1 cellular context compared by ENCODE assay signal in genomic region chr2:177332041-177332991, GRCh38.
TF ChIP-seq lines count a peak whose summit lies in the region.

No MANE protein-coding gene starts in this region.

TF ChIP-seq in K562, 482 proteins besides CTCF, POLR2A, EP300 and RAD21 (continued from another document and continues in another):
- TF ChIP-seq KLF16 (IDR thresholded peaks at IDR 0.05) (0 out of 2 replicates have a peak, but pooled peaks have one; percentile 42), NFIX (CRISPR knock-in tag; IDR thresholded peaks at IDR 0.05; ENCODE audit: low read depth) (no peak), LEF1 (IDR thresholded peaks at IDR 0.05) (0 out of 2 replicates have a peak, but pooled peaks have one; percentile 12), CSDE1 (IDR thresholded peaks at IDR 0.05) (0 out of 4 replicates have a peak, but pooled peaks of 1 of the 2 experiments have one; percentile 42), ZNF584 (CRISPR knock-in tag; IDR thresholded peaks at IDR 0.05; ENCODE audit: low read depth) (0 out of 2 replicates have a peak, but pooled peaks have one; percentile 57), ZNF589 (CRISPR knock-in tag; IDR thresholded peaks at IDR 0.05; ENCODE audit: low read depth) (peak; percentile 79; the same call in 1 of the 2 replicates), ZNF318 (IDR thresholded peaks at IDR 0.05; ENCODE audit: borderline replicate concordance in 1 of 2, low read depth in 1 of 2) (no peak), TEAD1 (CRISPR knock-in tag; IDR thresholded peaks at IDR 0.05) (peak in 1 of 2 experiments; percentile 67; a peak in 1 of 4 replicates), SMAD3 (CRISPR knock-in tag; conservative IDR thresholded peaks at IDR 0.05) (0 out of 2 replicates have a peak, but pooled peaks have one; percentile 21), ARID2 (IDR thresholded peaks at IDR 0.05) (peak; percentile 86), OTX1 (CRISPR knock-in tag; IDR thresholded peaks at IDR 0.05) (no peak), KAT7 (CRISPR knock-in tag; IDR thresholded peaks at IDR 0.05; ENCODE audit: borderline replicate concordance) (0 out of 2 replicates have a peak, but pooled peaks have one; percentile 59), DEAF1 (CRISPR knock-in tag; IDR thresholded peaks at IDR 0.05) (peak; percentile 72; the same call in 1 of the 2 replicates), THAP12 (CRISPR knock-in tag; IDR thresholded peaks at IDR 0.05) (no peak), BCL6 (CRISPR knock-in tag; IDR thresholded peaks at IDR 0.05) (no peak), GTF2B (IDR thresholded peaks at IDR 0.05; ENCODE audit: extremely low read depth, insufficient read length) (no peak), ARID1B (IDR thresholded peaks at IDR 0.05) (0 out of 2 replicates have a peak, but pooled peaks have one; percentile 29), ZC3H11A (IDR thresholded peaks at IDR 0.05; ENCODE audit: low read depth, low read length) (no peak), KAT8 (IDR thresholded peaks at IDR 0.05; ENCODE audit: low read depth) (peak; percentile 65; the same call in 1 of the 2 replicates), TEAD4 (IDR thresholded peaks at IDR 0.05; ENCODE audit: low read length) (peak; percentile 69; the same call in 1 of the 2 replicates), TEAD4 (CRISPR knock-in tag; IDR thresholded peaks at IDR 0.05; ENCODE audit: borderline replicate concordance) (no peak), TAF9B (IDR thresholded peaks at IDR 0.05; ENCODE audit: partially characterized antibody) (peak; percentile 19), MNT (conservative IDR thresholded peaks at IDR 0.05) (peak in 1 of 2 experiments; percentile 44; a peak in 1 of 4 replicates), DDX20 (tag; IDR thresholded peaks at IDR 0.05; ENCODE audit: low read depth) (0 out of 2 replicates have a peak, but pooled peaks have one; percentile 38), ZNF592 (IDR thresholded peaks at IDR 0.05) (peak; percentile 59), YY1 (IDR thresholded peaks at IDR 0.05; ENCODE audit: borderline replicate concordance in 1 of 3, control insufficient read depth in 1 of 3, extremely low read depth in 1 of 3, insufficient read depth in 3 of 3, insufficient read length in 1 of 3, insufficient replicate concordance in 2 of 3, low read depth in 1 of 3, low read length in 2 of 3) (peak in 2 of 3 experiments; percentile 55 to 71)
